ENCODE assay signal across 24 cellular contexts in the genomic region with DNA sequence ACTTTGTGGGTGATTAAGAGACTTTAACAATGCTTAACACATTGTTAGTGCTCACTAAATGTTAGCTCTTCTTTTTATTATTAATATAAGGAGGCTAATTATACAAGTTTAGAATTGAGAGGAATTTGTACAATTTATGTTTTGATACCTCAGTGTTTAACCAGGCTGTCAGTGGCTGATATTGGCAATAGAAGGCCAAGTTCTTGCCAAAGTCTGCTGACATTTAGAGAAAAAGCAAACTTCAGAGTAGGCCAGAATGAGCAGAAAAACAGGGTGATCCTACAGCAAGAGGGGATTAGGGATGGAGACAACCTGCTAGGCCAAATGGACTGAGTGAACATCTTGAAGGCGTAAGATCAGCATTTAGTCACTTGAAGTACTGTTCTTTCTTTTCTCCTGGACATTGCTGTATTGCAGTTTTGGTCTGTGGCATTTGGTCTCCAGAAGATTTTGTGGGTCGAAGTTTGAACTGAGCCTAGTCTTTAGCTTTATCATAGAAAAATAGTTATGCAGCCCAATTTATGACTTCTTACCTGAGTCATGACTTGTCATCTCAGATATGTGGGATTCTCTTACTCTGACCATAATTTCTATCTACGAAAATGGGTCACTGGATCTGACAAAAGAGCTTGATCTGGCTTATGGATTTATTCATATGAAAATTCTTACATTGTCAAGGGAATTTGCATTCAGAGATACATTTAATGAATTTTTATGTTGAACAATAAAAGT. TPM values are rescaled to one million over a fixed set of nuclear protein-coding genes. Genes with fewer than 3 reads are reported as not detected.
"Had no signal": no experiment of that assay in that cellular context is flagged by ENCODE, and none has a peak within 500 bp of the region (broad histone marks: within the 10 kb centered on the region; RNA-seq: fewer than 3 reads in every experiment).

No MANE protein-coding gene starts in this region.

- H3K27me3 Mint-ChIP-seq: activated T-cell treated with anti-CD3 and anti-CD28 coated beads, Interleukin-2, amount 50 U/mL, for 24 hours; activated T-helper 17 cell treated with anti-CD3 and anti-CD28 coated beads, Interleukin-2, amount 50 U/mL, for 72 hours; natural killer cell treated with Interleukin-12 subunit alpha and Interleukin-12 subunit beta and Interleukin-15 and Interleukin-18, amount 100 ng/mL, for 72 hours; T-helper 17 cell had no signal

- H3K27me3 ChIP-seq: esophagus muscularis mucosa, testis, transverse colon had no signal

- DNase-seq: activated CD4-positive, alpha-beta T cell treated with anti-CD3 and anti-CD28 coated beads for 48 hours; activated CD4-positive, alpha-beta T cell treated with anti-CD3 and anti-CD28 coated beads, Interleukin-2, amount 50 U/mL, for 48 hours; activated CD8-positive, alpha-beta memory T cell treated with anti-CD3 and anti-CD28 coated beads for 24 hours; activated gamma-delta T cell treated with Interleukin-2 at 50 U/mL for 16 hours; activated naive CD4-positive, alpha-beta T cell treated with anti-CD3 and anti-CD28 coated beads, Interleukin-2, amount 50 U/mL, for 16 hours; activated T-cell treated with anti-CD3 and anti-CD28 coated beads, Interleukin-2, amount 50 U/mL, for 24 hours; amniotic stem cell; central memory CD4-positive, alpha-beta T cell; dermis blood vessel endothelial cell; effector CD4-positive, alpha-beta T cell; left ventricle myocardium inferior; mucosa of descending colon; retina; stimulated activated CD4-positive, alpha-beta T cell treated with anti-CD3 and anti-CD28 coated beads, Interleukin-1b, Interleukin-23, amount 100 ng/mL, for 48 hours; stimulated activated naive CD8-positive, alpha-beta T cell treated with anti-CD3 and anti-CD28 coated beads, Interleukin-15, Interleukin-2, amounts not matched to agents 100 U/mL and 50 U/mL, for 24 hours; T-helper 17 cell; T1000; testis; transverse colon; WERI-Rb-1 had no signal

- H3K27ac ChIP-seq: esophagus muscularis mucosa, left ventricle myocardium inferior, testis, transverse colon, WERI-Rb-1 had no signal

- H3K27ac Mint-ChIP-seq: activated T-cell treated with anti-CD3 and anti-CD28 coated beads, Interleukin-2, amount 50 U/mL, for 24 hours; activated T-helper 17 cell treated with anti-CD3 and anti-CD28 coated beads, Interleukin-2, amount 50 U/mL, for 72 hours; natural killer cell treated with Interleukin-12 subunit alpha and Interleukin-12 subunit beta and Interleukin-15 and Interleukin-18, amount 100 ng/mL, for 72 hours; T-helper 17 cell had no signal

- ATAC-seq: activated CD4-positive, CD25-positive, alpha-beta regulatory T cell treated with anti-CD3 and anti-CD28 coated beads, Interleukin-2, amount 50 U/mL, for 24 hours; activated T-helper 17 cell treated with anti-CD3 and anti-CD28 coated beads, Interleukin-2, amount 50 U/mL, for 72 hours; mucosa of descending colon; natural killer cell treated with Interleukin-12 subunit alpha and Interleukin-12 subunit beta and Interleukin-15 and Interleukin-18, amount 100 ng/mL, for 72 hours; stimulated activated naive CD8-positive, alpha-beta T cell treated with anti-CD3 and anti-CD28 coated beads, Interleukin-15, Interleukin-2, amounts not matched to agents 100 U/mL and 50 U/mL, for 24 hours; T-helper 17 cell had no signal

- H3K4me3 Mint-ChIP-seq: activated T-cell treated with anti-CD3 and anti-CD28 coated beads, Interleukin-2, amount 50 U/mL, for 24 hours; natural killer cell treated with Interleukin-12 subunit alpha and Interleukin-12 subunit beta and Interleukin-15 and Interleukin-18, amount 100 ng/mL, for 72 hours had no signal

- H3K9me3 Mint-ChIP-seq: activated T-helper 17 cell treated with anti-CD3 and anti-CD28 coated beads, Interleukin-2, amount 50 U/mL, for 72 hours; natural killer cell treated with Interleukin-12 subunit alpha and Interleukin-12 subunit beta and Interleukin-15 and Interleukin-18, amount 100 ng/mL, for 72 hours had no signal

RNA-seq across cellular contexts. Expression of a gene that starts 53.3 kb away (rescaled TPM):
- total RNA-seq: T-helper 17 cell had no signal
